8 cellular contexts compared by ENCODE assay signal in the genomic region with DNA sequence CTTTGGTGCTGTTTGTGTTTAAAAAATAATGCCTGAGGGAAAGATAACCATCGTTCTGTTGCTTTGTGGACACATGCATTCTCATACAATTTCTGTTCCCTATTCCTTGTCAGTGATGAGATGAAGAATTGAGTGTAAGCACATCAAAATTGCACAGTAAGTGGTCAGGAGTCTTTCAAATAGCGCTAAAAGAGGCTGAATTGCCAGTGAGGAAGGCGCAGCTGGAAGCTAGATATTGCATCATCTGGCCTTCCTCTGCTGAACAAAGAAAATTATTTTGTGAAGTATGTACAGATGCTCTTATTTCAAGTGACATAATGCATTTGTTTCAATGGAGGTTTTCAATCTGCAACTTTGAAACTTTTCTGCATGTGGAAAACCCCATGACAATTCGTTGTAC.
A peak's percentile ranks its signal among the peaks of the same experiment; 100 is the strongest.
DNase-seq lines count a peak whose midpoint lies in the region; ATAC-seq and TF ChIP-seq lines count a peak whose summit lies in the region.
"Had no signal": no experiment of that assay in that cellular context is flagged by ENCODE, and none has a peak within 500 bp of the region (broad histone marks: within the 10 kb centered on the region; RNA-seq: fewer than 3 reads in every experiment).

No MANE protein-coding gene starts in this region.

- H3K9me3 Mint-ChIP-seq in nephron progenitor cell = peaks cover 15% of the 10 kb centered on the region
- H3K9me3 Mint-ChIP-seq in CD8-positive, alpha-beta T cell = no peaks in the 10 kb centered on the region

- H3K9me3 ChIP-seq in MG63 = no peaks in the 10 kb centered on the region
- H3K9me3 ChIP-seq in skeletal muscle tissue (ENCODE audit: control insufficient read depth in 3 of 3, low read length in 3 of 3) = no peaks in the 10 kb centered on the region
- H3K9me3 ChIP-seq in CD8-positive, alpha-beta T cell (ENCODE audit: low read length) = no peaks in the 10 kb centered on the region

- intact Hi-C loops in Right ventricle myocardium superior (cut with DNase I) = no loop called here
- intact Hi-C loops in CD8-positive, alpha-beta T cell (cut with DNase I, micrococcal nuclease) = no loop called here

- peak overlapping the region; percentile 14 for H3K27ac ChIP-seq in skeletal muscle tissue (ENCODE audit: low read depth, low read length)
- no peak overlapping the region for H3K27ac ChIP-seq in CD8-positive, alpha-beta T cell (ENCODE audit: low read depth, low read length)

- ATAC-seq in Right ventricle myocardium superior (ENCODE audit: poor library complexity) (peak; percentile 85), GM18858 (IDR thresholded peaks at IDR 0.05; ENCODE audit: unreplicated experiment) (no peak)
- ATAC-seq in CD8-positive, alpha-beta T cell = no peak

- peaks cover 34% of the 10 kb centered on the region for H3K4me1 Mint-ChIP-seq in nephron progenitor cell
- peaks cover 20% of the 10 kb centered on the region for H3K4me1 Mint-ChIP-seq in CD8-positive, alpha-beta T cell (ENCODE audit: low read depth)

- POLR2A ChIA-PET in CD8-positive, alpha-beta T cell (lab: Charles Lee) = no interaction called here

- no peak overlapping the region for H3K4me3 Mint-ChIP-seq in nephron progenitor cell
- H3K4me3 Mint-ChIP-seq in CD8-positive, alpha-beta T cell = no peak overlapping the region

- DNase-seq in MG63 (peak; percentile 49), OCI-M1 (lab: John Stamatoyannopoulos, UW) (peak; percentile 40), Right ventricle myocardium superior (no peak), nephron progenitor cell (no peak)
- no peak for DNase-seq in CD8-positive, alpha-beta T cell
- DNase-seq: activated CD4-positive, CD25-positive, alpha-beta regulatory T cell treated with anti-CD3 and anti-CD28 coated beads, Interleukin-2, amount 50 U/mL, for 72 hours had no signal

- peaks cover 0 to 13% (median 8%) of the 10 kb centered on the region in 3 donors for H3K4me1 ChIP-seq in skeletal muscle tissue (ENCODE audit: control insufficient read depth in 3 of 3, insufficient read depth in 3 of 3, low read length in 3 of 3)
- peaks cover 8% of the 10 kb centered on the region for H3K4me1 ChIP-seq in CD8-positive, alpha-beta T cell (ENCODE audit: insufficient read depth, low read length)

- peaks cover 8% of the 10 kb centered on the region for H3K36me3 Mint-ChIP-seq in nephron progenitor cell (ENCODE audit: low read depth)
- H3K36me3 Mint-ChIP-seq in CD8-positive, alpha-beta T cell = no peaks in the 10 kb centered on the region

- no peak for TF ChIP-seq CTCF in nephron progenitor cell (IDR thresholded peaks at IDR 0.05)
- no peak for TF ChIP-seq CTCF in CD8-positive, alpha-beta T cell (IDR thresholded peaks at IDR 0.05)

- no peak overlapping the region for H3K9ac ChIP-seq in skeletal muscle tissue (ENCODE audit: low read depth in 1 of 3, low read length in 3 of 3)

- H3K27me3 ChIP-seq in MG63 (no peaks in the 10 kb centered on the region), skeletal muscle tissue (ENCODE audit: control insufficient read depth in 3 of 3, insufficient read depth in 3 of 3, low read length in 3 of 3) (no peaks in the 10 kb centered on the region)
- no peaks in the 10 kb centered on the region for H3K27me3 ChIP-seq in CD8-positive, alpha-beta T cell (ENCODE audit: insufficient read depth, low read length)

- CTCF ChIA-PET in CD8-positive, alpha-beta T cell (lab: Charles Lee) = interaction anchor here (0.9 kb wide), 1 partner anchor 28 kb away, joined by 3 read pairs; no protein-coding TSS in a partner anchor

- H3K4me3 ChIP-seq in MG63 (no peak overlapping the region), skeletal muscle tissue (ENCODE audit: low read length in 3 of 3) (no peak overlapping the region)
- H3K4me3 ChIP-seq in CD8-positive, alpha-beta T cell (ENCODE audit: low read depth, low read length) = no peak overlapping the region

- no peak overlapping the region for H3K27ac Mint-ChIP-seq in nephron progenitor cell
- H3K27ac Mint-ChIP-seq in CD8-positive, alpha-beta T cell = no peak overlapping the region

- peaks cover 2% of the 10 kb centered on the region for H3K27me3 Mint-ChIP-seq in nephron progenitor cell (ENCODE audit: low read depth, poor library complexity)
- H3K27me3 Mint-ChIP-seq in CD8-positive, alpha-beta T cell (ENCODE audit: low read depth) = no peaks in the 10 kb centered on the region

- no peaks in the 10 kb centered on the region for H3K36me3 ChIP-seq in MG63
- no peaks in the 10 kb centered on the region for H3K36me3 ChIP-seq in skeletal muscle tissue (ENCODE audit: control insufficient read depth in 3 of 3, insufficient read depth in 3 of 3, low read length in 3 of 3)
- H3K36me3 ChIP-seq in CD8-positive, alpha-beta T cell (ENCODE audit: insufficient read depth, low read length) = no peaks in the 10 kb centered on the region

Comparison
In these comparisons a context has a peak if more than half of its experiments do, and no peak if none do; other contexts are left out.
1. DNase-seq: peak in MG63 (single experiment) and OCI-M1 (single experiment); none in Right ventricle myocardium superior (single experiment), nephron progenitor cell (single experiment) and CD8-positive, alpha-beta T cell (0 of 7).